31 cellular contexts compared by ENCODE assay signal in the genomic region with DNA sequence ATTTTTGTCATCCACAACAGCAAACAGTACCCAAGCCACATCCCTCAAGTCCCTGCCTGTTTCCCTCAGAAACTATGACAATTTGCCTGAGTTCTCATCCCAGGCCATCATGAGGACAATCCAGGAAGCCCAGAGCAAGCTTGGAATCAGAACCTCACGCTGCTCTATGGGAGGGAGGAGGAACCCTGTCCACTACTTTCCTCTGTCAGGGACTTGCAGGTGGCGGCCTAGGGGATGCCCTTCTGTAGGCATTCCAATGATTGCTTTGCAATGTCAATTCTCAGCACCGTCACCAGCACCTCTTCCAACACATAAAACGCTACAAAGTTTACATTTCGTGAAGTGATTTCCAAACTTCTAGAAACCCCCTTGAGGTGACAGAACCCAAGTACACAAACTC.
"Had no signal": no experiment of that assay in that cellular context is flagged by ENCODE, and none has a peak within 500 bp of the region (broad histone marks: within the 10 kb centered on the region; RNA-seq: fewer than 3 reads in every experiment).

No MANE protein-coding gene starts in this region.

- H3K4me3 Mint-ChIP-seq: activated CD4-positive, alpha-beta memory T cell treated with anti-CD3 and anti-CD28 coated beads, Interleukin-2, amount 10 ng/mL, durations not matched to agents 7 days and 5 days; activated CD4-positive, alpha-beta T cell treated with anti-CD3 and anti-CD28 coated beads for 36 hours; activated CD4-positive, alpha-beta T cell treated with anti-CD3 and anti-CD28 coated beads, Interleukin-2, amount 10 ng/mL, durations not matched to agents 24 days and 14 days; activated naive CD4-positive, alpha-beta T cell treated with anti-CD3 and anti-CD28 coated beads, Interleukin-2, amount 10 ng/mL, durations not matched to agents 7 days and 5 days; activated T-cell treated with anti-CD3 and anti-CD28 coated beads, Interleukin-2, amount 50 U/mL, for 24 hours; activated T-cell treated with anti-CD3 and anti-CD28 coated beads, Interleukin-2, amount 50 U/mL, for 72 hours; dendritic cell treated with granulocyte-macrophage colony-stimulating factor and Interleukin-4, amounts not matched to agents 40 ng/mL and 50 ng/mL, for 4 days; effector memory CD8-positive, alpha-beta T cell had no signal

- H3K9me3 Mint-ChIP-seq: activated naive CD4-positive, alpha-beta T cell treated with anti-CD3 and anti-CD28 coated beads, Interleukin-2, amount 10 ng/mL, durations not matched to agents 7 days and 5 days; dendritic cell treated with granulocyte-macrophage colony-stimulating factor and Interleukin-4, amounts not matched to agents 40 ng/mL and 50 ng/mL, for 4 days; effector memory CD8-positive, alpha-beta T cell had no signal

- H3K27me3 ChIP-seq: adrenal gland, body of pancreas, colonic mucosa, dorsolateral prefrontal cortex, esophagus squamous epithelium had no signal

- H3K9me3 ChIP-seq: adrenal gland, body of pancreas, colonic mucosa, esophagus squamous epithelium had no signal

- H3K4me1 ChIP-seq: adrenal gland, body of pancreas, colonic mucosa, esophagus squamous epithelium had no signal

- H3K36me3 ChIP-seq: adrenal gland, cardiac muscle cell, colonic mucosa, esophagus squamous epithelium had no signal

- H3K4me3 ChIP-seq: adrenal gland, body of pancreas, cardiac muscle cell, colonic mucosa, dorsolateral prefrontal cortex, esophagus squamous epithelium had no signal

- FAIRE-seq: endometrium, endothelial cell of umbilical vein had no signal

- H3K4me1 Mint-ChIP-seq: activated CD4-positive, alpha-beta memory T cell treated with anti-CD3 and anti-CD28 coated beads, Interleukin-2, amount 10 ng/mL, durations not matched to agents 7 days and 5 days; activated CD4-positive, alpha-beta T cell treated with anti-CD3 and anti-CD28 coated beads for 36 hours; activated CD4-positive, alpha-beta T cell treated with anti-CD3 and anti-CD28 coated beads, Interleukin-2, amount 10 ng/mL, durations not matched to agents 24 days and 14 days; activated naive CD4-positive, alpha-beta T cell treated with anti-CD3 and anti-CD28 coated beads, Interleukin-2, amount 10 ng/mL, durations not matched to agents 7 days and 5 days had no signal

- H3K27ac Mint-ChIP-seq: activated CD4-positive, alpha-beta memory T cell treated with anti-CD3 and anti-CD28 coated beads, Interleukin-2, amount 10 ng/mL, durations not matched to agents 7 days and 5 days; activated CD4-positive, alpha-beta T cell treated with anti-CD3 and anti-CD28 coated beads for 36 hours; activated CD4-positive, alpha-beta T cell treated with anti-CD3 and anti-CD28 coated beads, Interleukin-2, amount 10 ng/mL, durations not matched to agents 24 days and 14 days; activated naive CD4-positive, alpha-beta T cell treated with anti-CD3 and anti-CD28 coated beads, Interleukin-2, amount 10 ng/mL, durations not matched to agents 7 days and 5 days; activated naive CD4-positive, alpha-beta T cell treated with anti-CD3 and anti-CD28 coated beads, Interleukin-2, amount 50 U/mL, for 72 hours; activated T-cell treated with anti-CD3 and anti-CD28 coated beads, Interleukin-2, amount 50 U/mL, for 24 hours; activated T-cell treated with anti-CD3 and anti-CD28 coated beads, Interleukin-2, amount 50 U/mL, for 72 hours; dendritic cell treated with granulocyte-macrophage colony-stimulating factor and Interleukin-4, amounts not matched to agents 40 ng/mL and 50 ng/mL, for 4 days; effector memory CD8-positive, alpha-beta T cell had no signal

- H3K27ac ChIP-seq: adrenal gland, body of pancreas, cardiac muscle cell, colonic mucosa, dorsolateral prefrontal cortex, epithelial cell of prostate, esophagus squamous epithelium had no signal

- DNase-seq: activated CD4-positive, alpha-beta memory T cell treated with anti-CD3 and anti-CD28 coated beads, Interleukin-2, amount 10 ng/mL, durations not matched to agents 7 days and 5 days; activated CD4-positive, alpha-beta T cell treated with anti-CD3 and anti-CD28 coated beads, Interleukin-2, amount 10 ng/mL, durations not matched to agents 24 days and 14 days; activated CD4-positive, CD25-positive, alpha-beta regulatory T cell; activated CD4-positive, CD25-positive, alpha-beta regulatory T cell treated with anti-CD3 and anti-CD28 coated beads, Interleukin-2, amount 50 U/mL, for 72 hours; activated CD8-positive, alpha-beta memory T cell treated with anti-CD3 and anti-CD28 coated beads, Interleukin-2, amount 50 U/mL, for 48 hours; activated gamma-delta T cell; activated naive CD4-positive, alpha-beta T cell; activated naive CD4-positive, alpha-beta T cell treated with anti-CD3 and anti-CD28 coated beads, Interleukin-2, amount 10 ng/mL, durations not matched to agents 7 days and 5 days; activated T-cell treated with anti-CD3 and anti-CD28 coated beads for 4 hours; activated T-cell treated with anti-CD3 and anti-CD28 coated beads, Interleukin-2, amount 50 U/mL, for 24 hours; activated T-cell treated with anti-CD3 and anti-CD28 coated beads, Interleukin-2, amount 50 U/mL, for 72 hours; adrenal gland; amygdala; aorta; body of pancreas; central memory CD4-positive, alpha-beta T cell; cerebellar nuclear complex; colonic mucosa; dorsolateral prefrontal cortex; effector CD4-positive, alpha-beta T cell; effector memory CD8-positive, alpha-beta T cell; esophagus squamous epithelium; foreskin melanocyte; T-helper 2 cell had no signal

- ATAC-seq: activated naive CD4-positive, alpha-beta T cell treated with anti-CD3 and anti-CD28 coated beads, Interleukin-2, amount 50 U/mL, for 72 hours; body of pancreas; effector memory CD8-positive, alpha-beta T cell had no signal

- H3K36me3 Mint-ChIP-seq: activated naive CD4-positive, alpha-beta T cell treated with anti-CD3 and anti-CD28 coated beads, Interleukin-2, amount 10 ng/mL, durations not matched to agents 7 days and 5 days had no signal

- H3K27me3 Mint-ChIP-seq: activated CD4-positive, alpha-beta memory T cell treated with anti-CD3 and anti-CD28 coated beads, Interleukin-2, amount 10 ng/mL, durations not matched to agents 7 days and 5 days; activated CD4-positive, alpha-beta T cell treated with anti-CD3 and anti-CD28 coated beads for 36 hours; activated CD4-positive, alpha-beta T cell treated with anti-CD3 and anti-CD28 coated beads, Interleukin-2, amount 10 ng/mL, durations not matched to agents 24 days and 14 days; activated T-cell treated with anti-CD3 and anti-CD28 coated beads, Interleukin-2, amount 50 U/mL, for 24 hours; dendritic cell treated with granulocyte-macrophage colony-stimulating factor and Interleukin-4, amounts not matched to agents 40 ng/mL and 50 ng/mL, for 4 days had no signal
